ENCODE assay signal across 19 cellular contexts in genomic region chr7:30149640-30150272, GRCh38. TPM values are rescaled to one million over a fixed set of nuclear protein-coding genes. Genes with fewer than 3 reads are reported as not detected.
DNase-seq lines count a peak whose midpoint lies in the region; TF ChIP-seq lines count a peak whose summit lies in the region.
"Had no signal": no experiment of that assay in that cellular context is flagged by ENCODE, and none has a peak within 500 bp of the region (broad histone marks: within the 10 kb centered on the region; RNA-seq: fewer than 3 reads in every experiment).

No MANE protein-coding gene starts in this region.

- DNase-seq in activated CD4-positive, alpha-beta T cell treated with anti-CD3 and anti-CD28 coated beads, Interleukin-2, amount 10 ng/mL, durations not matched to agents 24 days and 14 days, result no peak
- no peak for DNase-seq in activated CD4-positive, alpha-beta T cell treated with anti-CD3 and anti-CD28 coated beads, Interleukin-2, amount 50 U/mL, for 4 hours
- DNase-seq in dorsolateral prefrontal cortex, result no peak
- DNase-seq in substantia nigra (lab: John Stamatoyannopoulos, UW), result no peak
- no peak for DNase-seq in stimulated activated CD4-positive, alpha-beta T cell treated with anti-CD3 and anti-CD28 coated beads, Interleukin-2, amount 100 ng/mL, for 24 hours
- DNase-seq in foreskin melanocyte, result no peak
- no peak for DNase-seq in activated T-cell treated with anti-CD3 and anti-CD28 coated beads, Interleukin-2, amount 50 U/mL, for 1 hour
- DNase-seq: 8988T; GM23248; NCI-H1436; NCI-H2171; OCI-M1; retina; SHP77 treated with DMSO at 0.1 percent for 48 hours; stimulated activated CD4-positive, alpha-beta T cell treated with anti-CD3 and anti-CD28 coated beads, Interleukin-12 subunit alpha, Interleukin-12 subunit beta, amount 100 ng/mL, for 4 hours had no signal

- H3K9me3 Mint-ChIP-seq in activated CD4-positive, alpha-beta T cell treated with anti-CD3 and anti-CD28 coated beads, Interleukin-2, amount 10 ng/mL, durations not matched to agents 24 days and 14 days, result no peaks in the 10 kb centered on the region
- H3K9me3 Mint-ChIP-seq: T-cell had no signal

- no peaks in the 10 kb centered on the region for H4K20me1 ChIP-seq in OCI-LY1 (ENCODE audit: insufficient read depth, low read length)

- H3K4me1 ChIP-seq in OCI-LY1 (ENCODE audit: insufficient read depth, low read length, severe bottlenecking), result peaks cover 12% of the 10 kb centered on the region

- H3K27ac ChIP-seq in OCI-LY1 (ENCODE audit: low read depth, low read length, poor library complexity, severe bottlenecking) (no peak overlapping the region), dorsolateral prefrontal cortex (peak overlapping the region in 51 of 59 donors; percentile 4 to 99 (median 87)), substantia nigra (ENCODE audit: low read depth, low read length, poor library complexity, severe bottlenecking) (peak overlapping the region; percentile 95)
- H3K27ac ChIP-seq: esophagus muscularis mucosa, GM23248, tibial nerve had no signal

- H3K27me3 ChIP-seq in OCI-LY1 (ENCODE audit: insufficient read depth, low read length) (no peaks in the 10 kb centered on the region), dorsolateral prefrontal cortex (no peaks in the 10 kb centered on the region)
- H3K27me3 ChIP-seq: esophagus muscularis mucosa, tibial nerve had no signal

- no peak overlapping the region; the same call in 1 of the 2 replicates for H3K9ac ChIP-seq in OCI-LY1 (ENCODE audit: low read length)
- H3K9ac ChIP-seq: GM23248 had no signal

- H3K27ac Mint-ChIP-seq in activated CD4-positive, alpha-beta T cell treated with anti-CD3 and anti-CD28 coated beads, Interleukin-2, amount 10 ng/mL, durations not matched to agents 24 days and 14 days, result no peak overlapping the region

- H3K36me3 Mint-ChIP-seq in activated CD4-positive, alpha-beta T cell treated with anti-CD3 and anti-CD28 coated beads, Interleukin-2, amount 10 ng/mL, durations not matched to agents 24 days and 14 days (ENCODE audit: low read depth), result no peaks in the 10 kb centered on the region

- H3K27me3 Mint-ChIP-seq in activated CD4-positive, alpha-beta T cell treated with anti-CD3 and anti-CD28 coated beads, Interleukin-2, amount 10 ng/mL, durations not matched to agents 24 days and 14 days, result no peaks in the 10 kb centered on the region
- H3K27me3 Mint-ChIP-seq: T-cell had no signal

- H3K36me3 ChIP-seq in OCI-LY1 (ENCODE audit: insufficient read depth, low read length), result no peaks in the 10 kb centered on the region

- H3K79me2 ChIP-seq in OCI-LY1 (ENCODE audit: insufficient read depth, low read length), result no peaks in the 10 kb centered on the region

- no peak overlapping the region for H2AFZ ChIP-seq in OCI-LY1 (ENCODE audit: low read length)
- H2AFZ ChIP-seq: GM23248 had no signal

- peaks cover 10% of the 10 kb centered on the region for H3K4me1 Mint-ChIP-seq in activated CD4-positive, alpha-beta T cell treated with anti-CD3 and anti-CD28 coated beads, Interleukin-2, amount 10 ng/mL, durations not matched to agents 24 days and 14 days

- H3K4me3 Mint-ChIP-seq in activated CD4-positive, alpha-beta T cell treated with anti-CD3 and anti-CD28 coated beads, Interleukin-2, amount 10 ng/mL, durations not matched to agents 24 days and 14 days, result peak overlapping the region; percentile 34

- intact Hi-C loops in activated CD4-positive, alpha-beta T cell treated with anti-CD3 and anti-CD28 coated beads, Interleukin-2, amount 10 ng/mL, durations not matched to agents 24 days and 14 days (cut with micrococcal nuclease), result no loop called here
- intact Hi-C loops in dorsolateral prefrontal cortex (cut with DNase I), result no loop called here

- H3K9me2 ChIP-seq in OCI-LY1 (ENCODE audit: low read depth, low read length), result no peaks in the 10 kb centered on the region

- H3K4me2 ChIP-seq in OCI-LY1 (ENCODE audit: low read length), result peak overlapping the region; percentile 20; the same call in 1 of the 2 replicates

- TF ChIP-seq CTCF in OCI-LY1 (IDR thresholded peaks at IDR 0.05; ENCODE audit: low read length), result no peak
- TF ChIP-seq CTCF in dorsolateral prefrontal cortex (IDR thresholded peaks at IDR 0.05 in 54 of 56, conservative IDR thresholded peaks at IDR 0.05 in 2 of 56; ENCODE audit: low read depth in 1 of 56, partially characterized antibody in 56 of 56), result no peak

- H3K4me3 ChIP-seq in OCI-LY1 (ENCODE audit: low read depth, low read length, poor library complexity, severe bottlenecking) (no peak overlapping the region), dorsolateral prefrontal cortex (no peak overlapping the region)
- H3K4me3 ChIP-seq: esophagus muscularis mucosa, GM23248, tibial nerve had no signal

- no peaks in the 10 kb centered on the region for H3F3A ChIP-seq in OCI-LY1 (ENCODE audit: insufficient read depth, low read length)

- H3K9me3 ChIP-seq in OCI-LY1 (ENCODE audit: low read length), result no peaks in the 10 kb centered on the region
- H3K9me3 ChIP-seq: esophagus muscularis mucosa, tibial nerve had no signal

RNA-seq across cellular contexts. Expression of gene MTURN, which starts 15.0 kb away (rescaled TPM):
- total RNA-seq in activated CD4-positive, alpha-beta T cell treated with anti-CD3 and anti-CD28 coated beads, Interleukin-2, amount 10 ng/mL, durations not matched to agents 24 days and 14 days, result 3.8 and 4.2 TPM in 2 replicates
- total RNA-seq in dorsolateral prefrontal cortex, result 1,000 to 10,000 TPM in 11 of 120 experiments, 100 to 1,000 TPM in 109; 338 to 1,341 (median 633) TPM

Comparison
In these comparisons a context has a peak if more than half of its experiments do, and no peak if none do; other contexts are left out.
1. RNA of gene MTURN, which starts 15.0 kb away (total RNA-seq): 338 to 1,341 TPM in dorsolateral prefrontal cortex; 3.8 to 4.2 TPM in activated CD4-positive, alpha-beta T cell treated with anti-CD3 and anti-CD28 coated beads, Interleukin-2, amount 10 ng/mL, durations not matched to agents 24 days and 14 days; every median in the first group is over 10 times any median in the second.